ENCODE assay signal across 11 cellular contexts in genomic region chrX:78124304-78124703, GRCh38. TPM values are rescaled to one million over a fixed set of nuclear protein-coding genes. Genes with fewer than 3 reads are reported as not detected.
DNase-seq lines count a peak whose midpoint lies in the region; ATAC-seq and TF ChIP-seq lines count a peak whose summit lies in the region.
"Had no signal": no experiment of that assay in that cellular context is flagged by ENCODE, and none has a peak within 500 bp of the region (broad histone marks: within the 10 kb centered on the region; RNA-seq: fewer than 3 reads in every experiment).

No MANE protein-coding gene starts in this region.

- H3K4me3 ChIP-seq in AG09309 (ENCODE audit: control insufficient read depth, low read depth, low read length) (no peak overlapping the region), DND-41 (ENCODE audit: low read depth in 1 of 2, low read length in 2 of 2) (no peak overlapping the region), OCI-LY7 (ENCODE audit: low read depth, low read length, poor library complexity, severe bottlenecking) (no peak overlapping the region), tibial artery (no peak overlapping the region)

- H3K79me2 ChIP-seq in DND-41 (ENCODE audit: insufficient read depth, low read length) (peaks cover 63% of the 10 kb centered on the region), OCI-LY7 (ENCODE audit: insufficient read depth, low read depth, low read length) (peaks cover 15% of the 10 kb centered on the region; the same call in 1 of the 2 replicates)

- no peaks in the 10 kb centered on the region for H3K9me2 ChIP-seq in OCI-LY7 (ENCODE audit: insufficient read depth, low read length)

- H3K36me3 ChIP-seq in DND-41 (ENCODE audit: insufficient read depth, low read length) = peaks cover 98% of the 10 kb centered on the region
- peaks cover 96% of the 10 kb centered on the region for H3K36me3 ChIP-seq in OCI-LY7 (ENCODE audit: insufficient read depth, low read length)
- peaks cover 0 to 62% (median 24%) of the 10 kb centered on the region in 3 donors for H3K36me3 ChIP-seq in tibial artery

- intact Hi-C loops in OCI-LY7 (cut with micrococcal nuclease; ENCODE audit: unreplicated experiment) (no loop called here), tibial artery (cut with DNase I; ENCODE audit: low total_unique reads) (no loop called here)

- DNase-seq in AG09309 (ENCODE audit: low read depth) (no peak), DND-41 (no peak), OCI-LY7 (ENCODE audit: low spot score) (no peak), fibroblast of gingiva (ENCODE audit: low read depth) (peak; percentile 12), HEK293T (ENCODE audit: extremely low spot score) (no peak), NCI-H128 (lab: John Stamatoyannopoulos, UW; ENCODE audit: unreplicated experiment) (no peak), tibial artery (no peak)
- DNase-seq: effector CD8-positive, alpha-beta T cell; islet precursor cell; NCI-H1436 treated with DMSO at 0.1 percent for 48 hours had no signal

- POLR2A ChIA-PET in OCI-LY7 (lab: Charles Lee) (interaction anchor here (1.0 kb wide), 1 partner anchor 10 kb away, joined by 3 read pairs; no protein-coding TSS in a partner anchor), HEK293T (lab: Yijun Ruan, JAX) (interaction anchor here (1.7 kb wide), 1 partner anchor 15 kb away, joined by 5 read pairs; the partner anchor contains the start of gene TAF9B)

- H3K4me2 ChIP-seq in DND-41 (ENCODE audit: insufficient read depth, low read length) (no peak overlapping the region), OCI-LY7 (ENCODE audit: low read length) (no peak overlapping the region)

- TF ChIP-seq CTCF in AG09309 (IDR thresholded peaks at IDR 0.05; ENCODE audit: control insufficient read depth, insufficient read depth, low read depth, low read length, missing control alignments) (peak; percentile 42), DND-41 (IDR thresholded peaks at IDR 0.05; ENCODE audit: borderline replicate concordance, extremely low read depth, low read length, poor library complexity, severe bottlenecking) (peak; percentile 42), OCI-LY7 (conservative IDR thresholded peaks at IDR 0.05; ENCODE audit: low read length) (peak; percentile 54), tibial artery (IDR thresholded peaks at IDR 0.05) (no peak)

- H3K4me1 ChIP-seq in DND-41 (ENCODE audit: insufficient read depth, low read length) (peaks cover 6% of the 10 kb centered on the region; the same call in 1 of the 2 replicates), OCI-LY7 (ENCODE audit: insufficient read depth, low read length, poor library complexity, severe bottlenecking) (no peaks in the 10 kb centered on the region), tibial artery (no peaks in the 10 kb centered on the region)

- peak; percentile 61 for ATAC-seq in DND-41 (ENCODE audit: insufficient read depth, low read depth)
- ATAC-seq in HG02678 (IDR thresholded peaks at IDR 0.05; ENCODE audit: unreplicated experiment) = no peak

- H4K20me1 ChIP-seq in DND-41 (ENCODE audit: insufficient read depth, low read length) = peaks cover 35% of the 10 kb centered on the region
- H4K20me1 ChIP-seq in OCI-LY7 (ENCODE audit: insufficient read depth, low read length) = no peaks in the 10 kb centered on the region; the same call in none of the 2 replicates

- H3K9me3 ChIP-seq in DND-41 (ENCODE audit: insufficient read depth, low read length, severe bottlenecking) (no peaks in the 10 kb centered on the region), OCI-LY7 (ENCODE audit: low read length) (no peaks in the 10 kb centered on the region), tibial artery (no peaks in the 10 kb centered on the region)

- no peak overlapping the region for H3K9ac ChIP-seq in DND-41 (ENCODE audit: low read depth, low read length)

- BruUV-seq in OCI-LY7 (replicated peaks; lab: Mats Ljungman, UMichigan) = no TSS peak

- H3K27me3 ChIP-seq in DND-41 (ENCODE audit: insufficient read depth, low read length, poor library complexity) = no peaks in the 10 kb centered on the region
- no peaks in the 10 kb centered on the region for H3K27me3 ChIP-seq in tibial artery

- no peak overlapping the region for H2AFZ ChIP-seq in DND-41 (ENCODE audit: low read depth, low read length)
- H2AFZ ChIP-seq in OCI-LY7 (ENCODE audit: low read length) = no peak overlapping the region

- CTCF ChIA-PET in OCI-LY7 (lab: Charles Lee; ENCODE audit: unreplicated experiment) (no interaction called here), HEK293T (lab: Yijun Ruan, JAX) (interaction anchor here (0.7 kb wide), 1 partner anchor 1789 kb away, joined by 3 read pairs; no protein-coding TSS in a partner anchor)

- H3K27ac ChIP-seq in DND-41 (ENCODE audit: low read length) = no peak overlapping the region
- no peak overlapping the region for H3K27ac ChIP-seq in OCI-LY7 (ENCODE audit: low read depth, low read length, poor library complexity, severe bottlenecking)
- no peak overlapping the region for H3K27ac ChIP-seq in tibial artery

TF ChIP-seq in HEK293T, 16 proteins besides CTCF, POLR2A, EP300 and RAD21:
- TF ChIP-seq CTBP1 (IDR thresholded peaks at IDR 0.05; ENCODE audit: borderline replicate concordance) (no peak), L3MBTL2 (conservative IDR thresholded peaks at IDR 0.05) (no peak), HDGF (IDR thresholded peaks at IDR 0.05; ENCODE audit: borderline replicate concordance) (no peak), LEF1 (IDR thresholded peaks at IDR 0.05; ENCODE audit: borderline replicate concordance) (no peak), ZNF384 (IDR thresholded peaks at IDR 0.05) (no peak), ARNT (IDR thresholded peaks at IDR 0.05) (no peak), TARDBP (IDR thresholded peaks at IDR 0.05) (no peak), BHLHE40 (IDR thresholded peaks at IDR 0.05; ENCODE audit: borderline replicate concordance) (no peak), FOXA1 (IDR thresholded peaks at IDR 0.05) (no peak), ELF4 (IDR thresholded peaks at IDR 0.05) (no peak), FOXK2 (IDR thresholded peaks at IDR 0.05) (no peak), NFRKB (IDR thresholded peaks at IDR 0.05) (no peak), SUZ12 (IDR thresholded peaks at IDR 0.05) (no peak), FOXM1 (IDR thresholded peaks at IDR 0.05; ENCODE audit: borderline replicate concordance) (no peak), PKNOX1 (IDR thresholded peaks at IDR 0.05) (no peak)

RNA-seq across cellular contexts. Expression of gene TAF9B, which starts 15.1 kb away (rescaled TPM):
- 2.0 and 2.4 TPM in 2 replicates for total RNA-seq in OCI-LY7 (2014; rRNA removed; shearing (Covaris generic))
- total RNA-seq in OCI-LY7 (2022) = 0.92 and 0.93 TPM in 2 replicates

RNA-seq across cellular contexts. Expression of gene PGK1, which starts 20.3 kb away (rescaled TPM):
- total RNA-seq in OCI-LY7 (2014; rRNA removed; shearing (Covaris generic)) = 164 and 179 TPM in 2 replicates
- 293 and 433 TPM in 2 replicates for total RNA-seq in OCI-LY7 (2022)

Comparison
In these comparisons a context has a peak if more than half of its experiments do, and no peak if none do; other contexts are left out.
1. CTCF ChIP-seq: peak in AG09309 (single experiment), DND-41 (single experiment) and OCI-LY7 (single experiment); none in tibial artery (0 of 2).